Comparison of ENCODE assay signal across 8 cellular contexts in the genomic region with DNA sequence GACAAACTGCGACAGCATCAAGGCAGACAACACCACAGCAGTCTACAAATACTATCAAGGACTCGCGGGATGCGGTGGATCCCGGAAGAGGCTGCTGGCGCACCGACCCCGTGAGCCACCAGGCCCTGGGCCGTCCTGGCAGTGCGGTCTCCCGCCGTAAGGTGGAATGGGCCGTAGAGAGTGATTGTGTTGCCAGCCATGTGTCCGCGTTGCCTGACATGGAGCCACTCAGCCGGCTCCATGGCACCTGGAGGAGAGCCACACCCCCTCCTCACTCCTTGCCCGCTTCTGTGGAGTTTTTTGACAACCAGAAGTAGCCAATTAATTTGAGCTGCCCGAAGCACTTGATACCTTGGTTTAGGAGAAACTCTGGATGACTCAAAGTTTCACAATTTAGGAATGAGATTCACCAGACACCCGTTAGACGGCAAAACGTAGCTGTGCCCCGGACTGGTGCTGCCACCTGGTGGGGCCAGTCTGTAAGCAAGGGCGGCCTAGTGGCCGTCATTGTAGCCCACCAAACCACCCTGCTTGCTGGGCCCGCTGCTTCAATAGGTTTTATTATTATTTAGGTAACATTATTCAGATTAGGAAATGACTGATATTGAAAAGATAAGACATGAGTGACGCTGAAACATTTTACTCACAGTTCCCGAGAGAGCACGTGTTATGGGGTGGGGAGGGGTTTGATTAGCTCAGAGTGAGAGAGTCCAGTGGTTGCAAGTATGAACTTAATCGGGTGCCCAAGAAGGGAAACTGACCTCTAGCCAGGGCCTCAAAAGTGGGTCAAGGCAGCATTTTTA. TPM values are rescaled to one million over a fixed set of nuclear protein-coding genes. Genes with fewer than 3 reads are reported as not detected.
DNase-seq lines count a peak whose midpoint lies in the region; ATAC-seq, FAIRE-seq and TF ChIP-seq lines count a peak whose summit lies in the region.

No MANE protein-coding gene starts in this region.

- no peak overlapping the region for H2AFZ ChIP-seq in KMS-11 (ENCODE audit: low read depth)
- H2AFZ ChIP-seq in SU-DHL-6 (ENCODE audit: low read depth, low read length, severe bottlenecking): peak overlapping the region; percentile 2

- H3K9ac ChIP-seq in KMS-11: no peak overlapping the region
- H3K9ac ChIP-seq in SU-DHL-6 (ENCODE audit: low read length): no peak overlapping the region

- H3K4me1 ChIP-seq in KMS-11 (ENCODE audit: low read depth, poor library complexity, severe bottlenecking): no peaks in the 10 kb centered on the region
- peaks cover 4% of the 10 kb centered on the region for H3K4me1 ChIP-seq in cardiac muscle cell (ENCODE audit: low read depth)

- no peaks in the 10 kb centered on the region for H3F3A ChIP-seq in SU-DHL-6 (ENCODE audit: insufficient read depth)

- no peaks in the 10 kb centered on the region for H3K9me2 ChIP-seq in SU-DHL-6 (replicated peaks; ENCODE audit: insufficient read depth, low read length)

- no peak overlapping the region for H3K27ac ChIP-seq in KMS-11
- no peak overlapping the region for H3K27ac ChIP-seq in SU-DHL-6 (ENCODE audit: low read depth, low read length)
- H3K27ac ChIP-seq in cardiac muscle cell: no peak overlapping the region

- peak overlapping the region; percentile 38 for H3K4me3 Mint-ChIP-seq in activated naive CD8-positive, alpha-beta T cell treated with anti-CD3 and anti-CD28 coated beads for 36 hours

- no peak overlapping the region for H3K4me2 ChIP-seq in KMS-11
- H3K4me2 ChIP-seq in SU-DHL-6 (ENCODE audit: low read depth, low read length, poor library complexity, severe bottlenecking): peak overlapping the region; percentile 15

- no peaks in the 10 kb centered on the region for H4K20me1 ChIP-seq in KMS-11 (ENCODE audit: insufficient read depth)
- H4K20me1 ChIP-seq in SU-DHL-6 (ENCODE audit: low read depth, low read length): no peaks in the 10 kb centered on the region

- H3K36me3 Mint-ChIP-seq in activated naive CD8-positive, alpha-beta T cell treated with anti-CD3 and anti-CD28 coated beads for 36 hours: no peaks in the 10 kb centered on the region

- H3K27ac Mint-ChIP-seq in activated naive CD8-positive, alpha-beta T cell treated with anti-CD3 and anti-CD28 coated beads for 36 hours: no peak overlapping the region

- no peaks in the 10 kb centered on the region for H3K9me3 Mint-ChIP-seq in activated naive CD8-positive, alpha-beta T cell treated with anti-CD3 and anti-CD28 coated beads for 36 hours

- H3K36me3 ChIP-seq in KMS-11 (ENCODE audit: insufficient read depth): no peaks in the 10 kb centered on the region
- no peaks in the 10 kb centered on the region for H3K36me3 ChIP-seq in SU-DHL-6 (ENCODE audit: low read length)
- no peaks in the 10 kb centered on the region for H3K36me3 ChIP-seq in cardiac muscle cell

- TF ChIP-seq CTCF in KMS-11 (conservative IDR thresholded peaks at IDR 0.05; ENCODE audit: low read depth, low read length) (peak; percentile 66), SU-DHL-6 (IDR thresholded peaks at IDR 0.05; ENCODE audit: insufficient read depth, low read length, poor library complexity, severe bottlenecking) (peak; percentile 89), cardiac muscle cell (IDR thresholded peaks at IDR 0.05; ENCODE audit: low read depth, low read length) (peak; percentile 98)

- ATAC-seq in GM21723 (IDR thresholded peaks at IDR 0.05; ENCODE audit: unreplicated experiment): peak; percentile 84

- H3K27me3 ChIP-seq in KMS-11 (ENCODE audit: insufficient read depth, low read depth): no peaks in the 10 kb centered on the region
- H3K27me3 ChIP-seq in SU-DHL-6 (ENCODE audit: low read length): no peaks in the 10 kb centered on the region
- H3K27me3 ChIP-seq in cardiac muscle cell: peaks cover 9% of the 10 kb centered on the region

- H3K9me3 ChIP-seq in SU-DHL-6 (ENCODE audit: insufficient read depth, low read length): no peaks in the 10 kb centered on the region
- H3K9me3 ChIP-seq in cardiac muscle cell (ENCODE audit: low read depth): no peaks in the 10 kb centered on the region

- FAIRE-seq in G401.6 (lab: Jason Lieb, UNC): peak; percentile 63

- DNase-seq in activated naive CD8-positive, alpha-beta T cell treated with anti-CD3 and anti-CD28 coated beads for 36 hours: peak; percentile 76
- DNase-seq in cardiac muscle cell (ENCODE audit: low read depth in 1 of 2, low spot score in 1 of 2) (peak; percentile 86 to 91), renal cortical epithelial cell (ENCODE audit: low read depth) (peak; percentile 66), NCI-H128 (lab: John Stamatoyannopoulos, UW; ENCODE audit: unreplicated experiment) (no peak)

- peaks cover 40% of the 10 kb centered on the region for H3K27me3 Mint-ChIP-seq in activated naive CD8-positive, alpha-beta T cell treated with anti-CD3 and anti-CD28 coated beads for 36 hours

- H3K4me1 Mint-ChIP-seq in activated naive CD8-positive, alpha-beta T cell treated with anti-CD3 and anti-CD28 coated beads for 36 hours: peaks cover 7% of the 10 kb centered on the region

- H3K4me3 ChIP-seq in KMS-11 (IDR thresholded peaks at IDR 0.05; ENCODE audit: insufficient read depth, low read depth, low read length) (no peak overlapping the region), SU-DHL-6 (ENCODE audit: insufficient read depth, low read length, poor library complexity, severe bottlenecking) (no peak overlapping the region), cardiac muscle cell (no peak overlapping the region)

- H3K79me2 ChIP-seq in KMS-11 (ENCODE audit: insufficient read depth, low read depth): no peaks in the 10 kb centered on the region
- H3K79me2 ChIP-seq in SU-DHL-6 (ENCODE audit: insufficient read depth, low read length): no peaks in the 10 kb centered on the region

RNA-seq across cellular contexts. Expression of gene IMP4, which starts 10.2 kb away (rescaled TPM):
- total RNA-seq in activated naive CD8-positive, alpha-beta T cell treated with anti-CD3 and anti-CD28 coated beads for 36 hours: 100 to 1,000 TPM; 225 TPM
- 91.5 and 92.4 TPM in 2 replicates for total RNA-seq in cardiac muscle cell
- polyA plus RNA-seq in cardiac muscle cell: 65.2 and 90.1 TPM in 2 replicates
- total RNA-seq in renal cortical epithelial cell: 96.5 and 102 TPM in 2 replicates

RNA-seq across cellular contexts. Expression of gene PTPN18, which starts 23.4 kb away (rescaled TPM):
- 10 to 100 TPM; 36.4 to 37.2 TPM for total RNA-seq in activated naive CD8-positive, alpha-beta T cell treated with anti-CD3 and anti-CD28 coated beads for 36 hours
- 16.7 and 36.3 TPM in 2 replicates for total RNA-seq in cardiac muscle cell
- 27.6 and 39.1 TPM in 2 replicates for polyA plus RNA-seq in cardiac muscle cell
- 9.2 and 32.4 TPM in 2 replicates for total RNA-seq in renal cortical epithelial cell
